ENCODE assay signal across 20 cellular contexts in the genomic region with DNA sequence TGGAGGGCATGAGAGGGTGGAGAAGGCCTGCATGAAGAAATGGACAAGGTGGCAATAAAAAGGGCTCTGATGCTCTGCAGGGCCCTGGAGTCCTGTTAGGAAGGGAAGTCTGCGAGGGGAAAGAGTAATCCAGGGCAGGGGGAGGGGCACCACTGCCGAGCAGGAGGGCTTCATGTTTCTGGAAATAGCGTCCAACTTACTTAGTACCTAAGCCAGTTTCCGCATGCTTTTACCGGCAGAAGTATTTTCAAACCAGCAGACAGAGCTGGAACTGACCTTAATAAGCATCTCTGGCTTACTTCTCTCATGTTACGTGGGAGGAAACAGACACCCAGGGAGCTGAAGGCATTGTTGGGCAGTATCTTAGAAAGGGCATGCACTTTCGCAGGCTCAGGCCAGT.
"Had no signal": no experiment of that assay in that cellular context is flagged by ENCODE, and none has a peak within 500 bp of the region (broad histone marks: within the 10 kb centered on the region; RNA-seq: fewer than 3 reads in every experiment).

No MANE protein-coding gene starts in this region.

- DNase-seq: activated B cell treated with CpG ODN at 0.5 μM for 24 hours; activated CD4-positive, alpha-beta T cell treated with anti-CD3 and anti-CD28 coated beads for 4 hours; activated CD4-positive, alpha-beta T cell treated with anti-CD3 and anti-CD28 coated beads, Interleukin-2, amount 50 U/mL, for 48 hours; activated CD8-positive, alpha-beta memory T cell treated with anti-CD3 and anti-CD28 coated beads, Interleukin-2, amount 50 U/mL, for 48 hours; activated naive CD4-positive, alpha-beta T cell; activated T-cell treated with anti-CD3 and anti-CD28 coated beads, Interleukin-2, amount 50 U/mL, for 4 hours; caudate nucleus; dermis blood vessel endothelial cell; effector memory CD4-positive, alpha-beta T cell; foreskin melanocyte; immature natural killer cell; left ventricle myocardium inferior; midbrain; occipital lobe; stimulated activated CD4-positive, alpha-beta T cell treated with anti-CD3 and anti-CD28 coated beads, Interleukin-4, amount 100 ng/mL, for 1 hour; stimulated activated naive CD8-positive, alpha-beta T cell treated with anti-CD3 and anti-CD28 coated beads, Interleukin-15, Interleukin-2, amounts not matched to agents 100 U/mL and 50 U/mL, for 24 hours; T1000; thyroid gland had no signal

- H3K9me3 ChIP-seq: left ventricle myocardium inferior, thyroid gland, vagina had no signal

- ATAC-seq: activated T-cell treated with anti-CD3 and anti-CD28 coated beads, Interleukin-2, amount 50 U/mL, for 4 hours; sciatic nerve; stimulated activated naive CD8-positive, alpha-beta T cell treated with anti-CD3 and anti-CD28 coated beads, Interleukin-15, Interleukin-2, amounts not matched to agents 100 U/mL and 50 U/mL, for 24 hours had no signal

- H3K27ac ChIP-seq: left ventricle myocardium inferior, thyroid gland, vagina had no signal

- H3K36me3 ChIP-seq: left ventricle myocardium inferior, thyroid gland, vagina had no signal

- H3K4me1 ChIP-seq: thyroid gland had no signal

- H3K27me3 ChIP-seq: thyroid gland, vagina had no signal

- H3K4me3 ChIP-seq: left ventricle myocardium inferior, thyroid gland, vagina had no signal
